In the genomic region with DNA sequence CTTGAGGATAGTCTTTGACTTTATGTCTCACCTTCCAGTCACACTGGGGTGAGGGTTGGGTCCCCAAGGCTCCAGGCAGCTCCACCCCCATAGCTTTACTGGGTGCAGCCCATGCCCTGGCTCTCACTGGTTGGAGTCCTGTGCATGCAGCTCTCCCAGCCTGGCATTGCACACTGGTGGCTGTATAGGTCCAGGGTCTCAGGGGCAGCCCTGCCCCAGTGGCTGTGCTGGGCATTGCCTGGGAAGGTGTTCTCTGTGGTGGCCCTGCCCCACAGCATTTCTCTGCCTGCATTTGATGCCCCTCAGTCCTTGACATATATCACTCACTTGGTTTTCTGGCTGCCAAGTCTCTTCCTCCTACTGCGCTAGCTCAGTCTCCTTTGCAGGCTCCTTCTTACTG, we compare ENCODE assay signal across 1 cellular context.
TF ChIP-seq lines count a peak whose summit lies in the region.

No MANE protein-coding gene starts in this region.

TF ChIP-seq in WTC11, 78 proteins besides CTCF, POLR2A, EP300 and RAD21 (continued from another document):
- TF ChIP-seq IRF1 (CRISPR knock-in tag; IDR thresholded peaks at IDR 0.05) = no peak
- TF ChIP-seq SOX15 (CRISPR knock-in tag; IDR thresholded peaks at IDR 0.05) = no peak
- TF ChIP-seq, protein P1, sequence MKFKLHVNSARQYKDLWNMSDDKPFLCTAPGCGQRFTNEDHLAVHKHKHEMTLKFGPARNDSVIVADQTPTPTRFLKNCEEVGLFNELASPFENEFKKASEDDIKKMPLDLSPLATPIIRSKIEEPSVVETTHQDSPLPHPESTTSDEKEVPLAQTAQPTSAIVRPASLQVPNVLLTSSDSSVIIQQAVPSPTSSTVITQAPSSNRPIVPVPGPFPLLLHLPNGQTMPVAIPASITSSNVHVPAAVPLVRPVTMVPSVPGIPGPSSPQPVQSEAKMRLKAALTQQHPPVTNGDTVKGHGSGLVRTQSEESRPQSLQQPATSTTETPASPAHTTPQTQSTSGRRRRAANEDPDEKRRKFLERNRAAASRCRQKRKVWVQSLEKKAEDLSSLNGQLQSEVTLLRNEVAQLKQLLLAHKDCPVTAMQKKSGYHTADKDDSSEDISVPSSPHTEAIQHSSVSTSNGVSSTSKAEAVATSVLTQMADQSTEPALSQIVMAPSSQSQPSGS (CRISPR knock-in tag; IDR thresholded peaks at IDR 0.05; ENCODE audit: borderline replicate concordance, low read depth) = no peak
- TF ChIP-seq RORB (CRISPR knock-in tag; IDR thresholded peaks at IDR 0.05) = no peak
- TF ChIP-seq NR3C1 (CRISPR knock-in tag; conservative IDR thresholded peaks at IDR 0.05; ENCODE audit: low read depth) = no peak
- no peak for TF ChIP-seq NFE2L1 (CRISPR knock-in tag; IDR thresholded peaks at IDR 0.05)
- TF ChIP-seq ZNF512 (CRISPR knock-in tag; IDR thresholded peaks at IDR 0.05; ENCODE audit: borderline replicate concordance) = no peak
- TF ChIP-seq ZBTB43 (CRISPR knock-in tag; IDR thresholded peaks at IDR 0.05) = no peak
- TF ChIP-seq TCF7 (CRISPR knock-in tag; IDR thresholded peaks at IDR 0.05; ENCODE audit: low read depth) = no peak
